ENCODE assay signal across 14 cellular contexts in genomic region chr1:208174736-208175507, GRCh38.
DNase-seq lines count a peak whose midpoint lies in the region; ATAC-seq, FAIRE-seq and TF ChIP-seq lines count a peak whose summit lies in the region.
"Had no signal": no experiment of that assay in that cellular context is flagged by ENCODE, and none has a peak within 500 bp of the region (broad histone marks: within the 10 kb centered on the region; RNA-seq: fewer than 3 reads in every experiment).

No MANE protein-coding gene starts in this region.

- no peak overlapping the region for H4K91ac ChIP-seq in H1 (replicated peaks; ENCODE audit: insufficient read length, low read length)

- TF ChIP-seq RAD21 in A549 (conservative IDR thresholded peaks at IDR 0.05 in 1 of 2, IDR thresholded peaks at IDR 0.05 in 1 of 2) (no peak), H1 (IDR thresholded peaks at IDR 0.05 in 1 of 2, conservative IDR thresholded peaks at IDR 0.05 in 1 of 2; ENCODE audit: low read depth in 2 of 2, low read length in 2 of 2) (no peak), liver (IDR thresholded peaks at IDR 0.05) (no peak)

- POLR2A ChIA-PET in A549 (lab: Yijun Ruan, JAX) = no interaction called here
- POLR2A ChIA-PET in H1 (lab: Charles Lee; ENCODE audit: partially characterized antibody) = interaction anchor here (1.0 kb wide), 1 partner anchor 12 kb away, joined by 3 read pairs; no protein-coding TSS in a partner anchor

- 0 out of 2 replicates have a peak overlapping the region, but pooled peaks have one; percentile 40 for H2BK15ac ChIP-seq in H1 (ENCODE audit: low read length)

- no peak overlapping the region for H4K5ac ChIP-seq in H1 (ENCODE audit: insufficient read length, low read depth, low read length)

- H4K20me1 ChIP-seq in H1 (replicated peaks in 1 of 2; ENCODE audit: control insufficient read depth in 1 of 2, insufficient read depth in 2 of 2, low read length in 2 of 2) = no peaks in the 10 kb centered on the region

- H3K79me2 ChIP-seq in H1 (ENCODE audit: control insufficient read depth in 1 of 2, insufficient read depth in 2 of 2, low read length in 2 of 2) = no peaks in the 10 kb centered on the region

- no peak overlapping the region for H4K8ac ChIP-seq in H1 (ENCODE audit: extremely low read depth, insufficient read depth, low read length)

- no peak overlapping the region for H3K4me3 ChIP-seq in A549
- H3K4me3 ChIP-seq in H1 (ENCODE audit: extremely low read depth in 1 of 4, insufficient read depth in 2 of 4, low read depth in 3 of 4, low read length in 4 of 4) = no peak overlapping the region
- no peak overlapping the region for H3K4me3 ChIP-seq in liver (ENCODE audit: low read depth in 1 of 3, low read length in 3 of 3)
- H3K4me3 ChIP-seq in ovary = no peak overlapping the region
- H3K4me3 ChIP-seq: dorsolateral prefrontal cortex, upper lobe of right lung had no signal

- H3K18ac ChIP-seq in H1 (ENCODE audit: extremely low read depth, low read length) = no peak overlapping the region

- no peak overlapping the region for H2BK120ac ChIP-seq in H1 (replicated peaks; ENCODE audit: low read depth, low read length)

- H3K4me1 ChIP-seq in A549 = peaks cover 47% of the 10 kb centered on the region
- H3K4me1 ChIP-seq in H1 (replicated peaks in 1 of 4; ENCODE audit: control insufficient read depth in 3 of 4, insufficient read depth in 4 of 4, low read length in 3 of 4) = peaks cover 8 to 32% (median 14%) of the 10 kb centered on the region in 4 experiments
- H3K4me1 ChIP-seq in liver (ENCODE audit: control insufficient read depth in 4 of 4, insufficient read depth in 4 of 4, low read length in 3 of 4) = peaks cover 11 to 71% (median 48%) of the 10 kb centered on the region in 4 donors
- H3K4me1 ChIP-seq in ovary (ENCODE audit: insufficient read depth) = peaks cover 17% of the 10 kb centered on the region

- H2BK12ac ChIP-seq in H1 (ENCODE audit: low read depth, low read length) = no peak overlapping the region

- H3K9ac ChIP-seq in H1 (replicated peaks in 1 of 4; ENCODE audit: extremely low read depth in 1 of 4, low read depth in 3 of 4, low read length in 3 of 4) (no peak overlapping the region), liver (ENCODE audit: low read depth in 1 of 2, low read length in 2 of 2) (no peak overlapping the region)

- no peak for TF ChIP-seq POLR2A in A549 (IDR thresholded peaks at IDR 0.05; ENCODE audit: low read length)
- TF ChIP-seq POLR2A in H1 (IDR thresholded peaks at IDR 0.05; ENCODE audit: control extremely low read depth in 1 of 2, low read depth in 2 of 2, low read length in 2 of 2) = no peak
- TF ChIP-seq POLR2A in ovary (IDR thresholded peaks at IDR 0.05) = no peak

- DNase-seq in A549 (ENCODE audit: low read depth in 1 of 2, low spot score in 1 of 2) (no peak), HCEC 1CT (peak; percentile 48), H1 (ENCODE audit: low read depth in 1 of 2, low spot score in 2 of 2) (no peak), ovary (no peak), NCI-H446 (lab: John Stamatoyannopoulos, UW) (no peak), NCI-H187 treated with DMSO at 0.1 percent for 48 hours (lab: John Stamatoyannopoulos, UW) (no peak)
- DNase-seq: activated CD4-positive, alpha-beta T cell treated with anti-CD3 and anti-CD28 coated beads for 36 hours; activated naive CD4-positive, alpha-beta T cell treated with anti-CD3 and anti-CD28 coated beads, Interleukin-2, amount 10 ng/mL, durations not matched to agents 7 days and 5 days; MV-4-11; upper lobe of right lung had no signal

- CTCF ChIA-PET in A549 (lab: Yijun Ruan, JAX) (interaction anchor here (0.6 to 1.4 kb wide), 3 partner anchors 12 to 44 kb away, joined by 3 read pairs; no protein-coding TSS in a partner anchor), H1 (lab: Charles Lee; ENCODE audit: partially characterized antibody) (interaction anchor here (0.6 to 4.7 kb wide), 10 partner anchors 9 to 179 kb away, joined by 3 to 28 read pairs (median 3); partner anchors contain the start of gene PLXNA2)

- no peaks in the 10 kb centered on the region for H3K23me2 ChIP-seq in H1 (ENCODE audit: low read depth, low read length)

- H2AK5ac ChIP-seq in H1 (ENCODE audit: low read depth, low read length) = no peak overlapping the region

- H3K9me3 ChIP-seq in A549 (no peaks in the 10 kb centered on the region), H1 (ENCODE audit: insufficient read depth in 2 of 2, low read depth in 1 of 2, low read length in 1 of 2) (no peaks in the 10 kb centered on the region), liver (ENCODE audit: control insufficient read depth in 4 of 4, low read length in 3 of 4) (no peaks in the 10 kb centered on the region), ovary (no peaks in the 10 kb centered on the region)
- H3K9me3 ChIP-seq: upper lobe of right lung had no signal

- 58% methylated on average over 5 of the region's 6 CpGs for WGBS in A549 (ENCODE audit: missing lambda C conversion rate)
- 79% methylated on average over 6 of the region's 6 CpGs; no CpG with 5 or more reads in 1 of the 2 experiments for WGBS in H1 (ENCODE audit: extremely low coverage in 1 of 2, insufficient coverage in 1 of 2, insufficient read length in 1 of 2, insufficient replicate concordance in 2 of 2, low coverage in 1 of 2, low lambda C conversion rate in 2 of 2, missing lambda C conversion rate in 1 of 2), 2 experiments
- WGBS in liver = 75% methylated on average over 6 of the region's 6 CpGs
- 42 to 70% (median 53%) methylated on average over 6 of the region's 6 CpGs for WGBS in ovary, 3 donors

- TF ChIP-seq CTCF in A549 (IDR thresholded peaks at IDR 0.05) (no peak), H1 (IDR thresholded peaks at IDR 0.05; ENCODE audit: control extremely low read depth in 1 of 3, insufficient read depth in 1 of 3, low read depth in 1 of 3, low read length in 3 of 3) (no peak), liver (IDR thresholded peaks at IDR 0.05; ENCODE audit: low read depth, low read length, missing input control) (no peak), ovary (IDR thresholded peaks at IDR 0.05) (no peak)

- H3K36me3 ChIP-seq in H1 (ENCODE audit: control insufficient read depth in 2 of 4, insufficient read depth in 4 of 4, low read length in 3 of 4) = no peaks in the 10 kb centered on the region
- H3K36me3 ChIP-seq in liver (ENCODE audit: control insufficient read depth in 4 of 4, insufficient read depth in 3 of 4, low read depth in 1 of 4, low read length in 3 of 4) = no peaks in the 10 kb centered on the region
- no peaks in the 10 kb centered on the region for H3K36me3 ChIP-seq in ovary

- H3K27ac ChIP-seq in A549 (peak overlapping the region; percentile 27 to 50; a peak in 2 of 6 replicates), H1 (ENCODE audit: low read depth, low read length) (no peak overlapping the region), liver (ENCODE audit: low read depth in 1 of 2, low read length in 2 of 2) (no peak overlapping the region), ovary (no peak overlapping the region)
- H3K27ac ChIP-seq: upper lobe of right lung had no signal

- H2BK5ac ChIP-seq in H1 (ENCODE audit: low read depth, low read length) = no peak overlapping the region

- no peaks in the 10 kb centered on the region for H3K79me1 ChIP-seq in H1 (ENCODE audit: low read depth, low read length)

- H3K14ac ChIP-seq in H1 (ENCODE audit: insufficient read length) = no peak overlapping the region

- H3K56ac ChIP-seq in H1 (replicated peaks; ENCODE audit: insufficient read length, low read depth, low read length) = no peak overlapping the region

- TF ChIP-seq EP300 in A549 (IDR thresholded peaks at IDR 0.05) = no peak
- TF ChIP-seq EP300 in H1 (IDR thresholded peaks at IDR 0.05; ENCODE audit: borderline replicate concordance in 1 of 2, low read depth in 2 of 2, low read length in 2 of 2) = no peak
- no peak for TF ChIP-seq EP300 in ovary (IDR thresholded peaks at IDR 0.05)

- H2BK20ac ChIP-seq in H1 (ENCODE audit: low read length) = no peak overlapping the region; the same call in 1 of the 2 replicates

- intact Hi-C loops in ovary (cut with DNase I) = no loop called here

- H3K4ac ChIP-seq in H1 (replicated peaks; ENCODE audit: insufficient read length, low read depth, low read length) = no peak overlapping the region

- ATAC-seq in A549 (peak in 1 of 2 experiments; percentile 59; a peak in 2 of 6 replicates), GM18519 (IDR thresholded peaks at IDR 0.05; ENCODE audit: low FRiP score, unreplicated experiment) (no peak)
- ATAC-seq: activated CD4-positive, alpha-beta T cell treated with anti-CD3 and anti-CD28 coated beads for 36 hours; upper lobe of right lung had no signal

- peak overlapping the region; percentile 27; the same call in 2 of the 3 replicates for H3K4me2 ChIP-seq in A549
- H3K4me2 ChIP-seq in H1 (ENCODE audit: insufficient read depth in 1 of 2, low read depth in 2 of 2, low read length in 2 of 2) = no peak overlapping the region

- H3K23ac ChIP-seq in H1 (ENCODE audit: insufficient read length) = no peak overlapping the region

- H2AFZ ChIP-seq in H1 (ENCODE audit: low read length) = no peak overlapping the region

- FAIRE-seq in A549 (lab: Jason Lieb, UNC) (no peak), H1 (lab: Jason Lieb, UNC) (no peak)
- FAIRE-seq: G401.6 had no signal

- H3K27me3 ChIP-seq in H1 (replicated peaks in 1 of 4; ENCODE audit: control insufficient read depth in 3 of 4, extremely low read depth in 1 of 4, insufficient read depth in 3 of 4, low read length in 3 of 4) = no peaks in the 10 kb centered on the region
- H3K27me3 ChIP-seq in liver (ENCODE audit: control insufficient read depth in 4 of 4, insufficient read depth in 4 of 4, low read length in 3 of 4) = no peaks in the 10 kb centered on the region
- H3K27me3 ChIP-seq in ovary = no peaks in the 10 kb centered on the region
- H3K27me3 ChIP-seq: upper lobe of right lung had no signal

TF ChIP-seq in H1, 55 proteins besides CTCF, POLR2A, EP300 and RAD21 (continues in another document):
- TF ChIP-seq RBBP5 (IDR thresholded peaks at IDR 0.05; ENCODE audit: borderline replicate concordance, low read depth, low read length) (no peak), KDM5A (IDR thresholded peaks at IDR 0.05; ENCODE audit: low read length) (no peak), ASH2L (IDR thresholded peaks at IDR 0.05; ENCODE audit: low read length) (no peak), CEBPB (IDR thresholded peaks at IDR 0.05; ENCODE audit: low read depth, low read length) (no peak), YY1 (IDR thresholded peaks at IDR 0.05; ENCODE audit: low read depth, low read length) (no peak), SIX5 (IDR thresholded peaks at IDR 0.05; ENCODE audit: low read depth, low read length) (no peak), JUN (IDR thresholded peaks at IDR 0.05; ENCODE audit: low read depth, low read length) (no peak)

Comparison
In these comparisons a context has a peak if more than half of its experiments do, and no peak if none do; other contexts are left out.
1. H3K27ac ChIP-seq: peak in A549 (2 of 2); none in H1 (single experiment), liver (0 of 2) and ovary (0 of 2).